1 cellular context compared by ENCODE assay signal in the genomic region with DNA sequence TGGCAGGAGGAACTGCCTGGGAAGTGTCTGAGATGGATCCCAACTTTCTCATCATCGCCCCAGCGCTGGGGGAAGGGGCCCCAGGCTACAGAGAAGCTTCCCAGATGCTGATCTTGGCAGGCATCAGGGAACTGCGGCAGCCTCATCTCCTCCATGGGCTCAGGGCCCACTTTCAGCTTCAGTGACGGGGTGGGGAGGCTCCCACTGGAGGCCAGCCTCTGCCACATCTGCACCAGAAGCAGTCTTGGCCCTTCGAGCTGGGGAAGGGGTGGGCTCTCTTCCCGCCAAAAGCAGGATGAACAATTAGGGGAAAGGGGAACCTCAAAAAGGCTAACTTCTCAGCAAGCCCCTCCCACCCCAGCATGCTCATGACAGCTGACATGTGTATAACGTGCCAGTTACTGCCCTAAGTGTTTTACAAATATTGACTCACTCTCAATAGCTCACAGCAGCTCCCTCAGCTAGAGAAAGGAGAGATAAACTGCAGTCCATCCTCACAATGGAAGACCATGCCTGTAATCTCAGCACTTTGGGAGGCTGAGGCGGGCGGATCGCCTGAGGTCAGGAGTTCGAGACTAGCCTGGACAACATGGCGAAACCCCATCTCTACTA.
A peak's percentile ranks its signal among the peaks of the same experiment; 100 is the strongest.
TF ChIP-seq lines count a peak whose summit lies in the region.

No MANE protein-coding gene starts in this region.

TF ChIP-seq in HepG2, 621 proteins besides CTCF, POLR2A, EP300 and RAD21 (continued from another document and continues in another):
- TF ChIP-seq, protein P1, sequence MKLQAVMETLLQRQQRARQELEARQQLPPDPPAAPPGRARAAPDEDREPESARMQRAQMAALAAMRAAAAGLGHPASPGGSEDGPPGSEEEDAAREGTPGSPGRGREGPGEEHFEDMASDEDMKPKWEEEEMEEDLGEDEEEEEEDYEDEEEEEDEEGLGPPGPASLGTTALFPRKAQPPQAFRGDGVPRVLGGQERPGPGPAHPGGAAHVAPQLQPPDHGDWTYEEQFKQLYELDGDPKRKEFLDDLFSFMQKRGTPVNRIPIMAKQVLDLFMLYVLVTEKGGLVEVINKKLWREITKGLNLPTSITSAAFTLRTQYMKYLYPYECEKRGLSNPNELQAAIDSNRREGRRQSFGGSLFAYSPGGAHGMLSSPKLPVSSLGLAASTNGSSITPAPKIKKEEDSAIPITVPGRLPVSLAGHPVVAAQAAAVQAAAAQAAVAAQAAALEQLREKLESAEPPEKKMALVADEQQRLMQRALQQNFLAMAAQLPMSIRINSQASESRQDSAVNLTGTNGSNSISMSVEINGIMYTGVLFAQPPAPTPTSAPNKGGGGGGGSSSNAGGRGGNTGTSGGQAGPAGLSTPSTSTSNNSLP (IDR thresholded peaks at IDR 0.05; ENCODE audit: low read depth, low read length): no peak
- TF ChIP-seq ZNF138 (CRISPR knock-in tag; IDR thresholded peaks at IDR 0.05; ENCODE audit: low read depth) (no peak), MXI1 (IDR thresholded peaks at IDR 0.05; ENCODE audit: borderline replicate concordance, low read depth, low read length) (peak; percentile 77; the same call in 2 of the 3 replicates), PHB2 (IDR thresholded peaks at IDR 0.05; ENCODE audit: partially characterized antibody) (no peak), HHEX (CRISPR knock-in tag; IDR thresholded peaks at IDR 0.05) (peak; percentile 95), IKZF4 (CRISPR knock-in tag; IDR thresholded peaks at IDR 0.05; ENCODE audit: borderline replicate concordance, low read depth, not compliant biosample characterization) (no peak), ZNF557 (CRISPR knock-in tag; IDR thresholded peaks at IDR 0.05) (no peak), TCF7 (IDR thresholded peaks at IDR 0.05; ENCODE audit: low read depth) (no peak; the same call in 1 of the 2 replicates), KDM1A (CRISPR knock-in tag; IDR thresholded peaks at IDR 0.05) (0 out of 2 replicates have a peak, but pooled peaks have one; percentile 10), NR2F6 (IDR thresholded peaks at IDR 0.05) (peak; percentile 44; the same call in 1 of the 2 replicates), NR2F6 (CRISPR knock-in tag; IDR thresholded peaks at IDR 0.05) (peak; percentile 73; the same call in 1 of the 2 replicates), CBX1 (IDR thresholded peaks at IDR 0.05; ENCODE audit: low read depth) (no peak), ZSCAN21 (CRISPR knock-in tag; IDR thresholded peaks at IDR 0.05; ENCODE audit: borderline replicate concordance) (no peak), HNF4A (CRISPR knock-in tag; IDR thresholded peaks at IDR 0.05) (peak; percentile 25; the same call in 1 of the 2 replicates), ZNF816 (CRISPR knock-in tag; IDR thresholded peaks at IDR 0.05; ENCODE audit: borderline replicate concordance) (no peak), ZSCAN9 (CRISPR knock-in tag; IDR thresholded peaks at IDR 0.05; ENCODE audit: borderline replicate concordance) (peak; percentile 47; the same call in 1 of the 2 replicates), MEIS2 (CRISPR knock-in tag; IDR thresholded peaks at IDR 0.05) (peak; percentile 94), MYNN (CRISPR knock-in tag; IDR thresholded peaks at IDR 0.05; ENCODE audit: low read depth) (no peak), ZNF770 (CRISPR knock-in tag; IDR thresholded peaks at IDR 0.05) (peak; percentile 98), SP5 (CRISPR knock-in tag; IDR thresholded peaks at IDR 0.05; ENCODE audit: borderline replicate concordance, low read depth) (peak; percentile 86), ZNF441 (CRISPR knock-in tag; IDR thresholded peaks at IDR 0.05; ENCODE audit: borderline replicate concordance) (peak; percentile 37; the same call in 1 of the 2 replicates), NONO (IDR thresholded peaks at IDR 0.05) (no peak), NONO (CRISPR knock-in tag; conservative IDR thresholded peaks at IDR 0.05) (peak; percentile 79), BRD4 (CRISPR knock-in tag; IDR thresholded peaks at IDR 0.05) (no peak), AHDC1 (CRISPR knock-in tag; IDR thresholded peaks at IDR 0.05; ENCODE audit: borderline replicate concordance) (peak; percentile 57; the same call in 1 of the 2 replicates), ZMYM3 (CRISPR knock-in tag; IDR thresholded peaks at IDR 0.05) (peak; percentile 87), PPARG (CRISPR knock-in tag; conservative IDR thresholded peaks at IDR 0.05) (peak; percentile 90), ZNF281 (CRISPR knock-in tag; IDR thresholded peaks at IDR 0.05; ENCODE audit: borderline replicate concordance) (peak; percentile 26; the same call in 1 of the 2 replicates), ZNF691 (CRISPR knock-in tag; IDR thresholded peaks at IDR 0.05; ENCODE audit: borderline replicate concordance, low read depth) (0 out of 2 replicates have a peak, but pooled peaks have one; percentile 38), RFXAP (CRISPR knock-in tag; IDR thresholded peaks at IDR 0.05; ENCODE audit: borderline replicate concordance) (no peak), SP4 (CRISPR knock-in tag; IDR thresholded peaks at IDR 0.05) (peak; percentile 51), ZNF530 (CRISPR knock-in tag; IDR thresholded peaks at IDR 0.05; ENCODE audit: low read depth) (no peak)
- TF ChIP-seq, protein P2, sequence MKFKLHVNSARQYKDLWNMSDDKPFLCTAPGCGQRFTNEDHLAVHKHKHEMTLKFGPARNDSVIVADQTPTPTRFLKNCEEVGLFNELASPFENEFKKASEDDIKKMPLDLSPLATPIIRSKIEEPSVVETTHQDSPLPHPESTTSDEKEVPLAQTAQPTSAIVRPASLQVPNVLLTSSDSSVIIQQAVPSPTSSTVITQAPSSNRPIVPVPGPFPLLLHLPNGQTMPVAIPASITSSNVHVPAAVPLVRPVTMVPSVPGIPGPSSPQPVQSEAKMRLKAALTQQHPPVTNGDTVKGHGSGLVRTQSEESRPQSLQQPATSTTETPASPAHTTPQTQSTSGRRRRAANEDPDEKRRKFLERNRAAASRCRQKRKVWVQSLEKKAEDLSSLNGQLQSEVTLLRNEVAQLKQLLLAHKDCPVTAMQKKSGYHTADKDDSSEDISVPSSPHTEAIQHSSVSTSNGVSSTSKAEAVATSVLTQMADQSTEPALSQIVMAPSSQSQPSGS (CRISPR knock-in tag; IDR thresholded peaks at IDR 0.05): peak; percentile 54; the same call in 1 of the 2 replicates
- TF ChIP-seq, protein P3, sequence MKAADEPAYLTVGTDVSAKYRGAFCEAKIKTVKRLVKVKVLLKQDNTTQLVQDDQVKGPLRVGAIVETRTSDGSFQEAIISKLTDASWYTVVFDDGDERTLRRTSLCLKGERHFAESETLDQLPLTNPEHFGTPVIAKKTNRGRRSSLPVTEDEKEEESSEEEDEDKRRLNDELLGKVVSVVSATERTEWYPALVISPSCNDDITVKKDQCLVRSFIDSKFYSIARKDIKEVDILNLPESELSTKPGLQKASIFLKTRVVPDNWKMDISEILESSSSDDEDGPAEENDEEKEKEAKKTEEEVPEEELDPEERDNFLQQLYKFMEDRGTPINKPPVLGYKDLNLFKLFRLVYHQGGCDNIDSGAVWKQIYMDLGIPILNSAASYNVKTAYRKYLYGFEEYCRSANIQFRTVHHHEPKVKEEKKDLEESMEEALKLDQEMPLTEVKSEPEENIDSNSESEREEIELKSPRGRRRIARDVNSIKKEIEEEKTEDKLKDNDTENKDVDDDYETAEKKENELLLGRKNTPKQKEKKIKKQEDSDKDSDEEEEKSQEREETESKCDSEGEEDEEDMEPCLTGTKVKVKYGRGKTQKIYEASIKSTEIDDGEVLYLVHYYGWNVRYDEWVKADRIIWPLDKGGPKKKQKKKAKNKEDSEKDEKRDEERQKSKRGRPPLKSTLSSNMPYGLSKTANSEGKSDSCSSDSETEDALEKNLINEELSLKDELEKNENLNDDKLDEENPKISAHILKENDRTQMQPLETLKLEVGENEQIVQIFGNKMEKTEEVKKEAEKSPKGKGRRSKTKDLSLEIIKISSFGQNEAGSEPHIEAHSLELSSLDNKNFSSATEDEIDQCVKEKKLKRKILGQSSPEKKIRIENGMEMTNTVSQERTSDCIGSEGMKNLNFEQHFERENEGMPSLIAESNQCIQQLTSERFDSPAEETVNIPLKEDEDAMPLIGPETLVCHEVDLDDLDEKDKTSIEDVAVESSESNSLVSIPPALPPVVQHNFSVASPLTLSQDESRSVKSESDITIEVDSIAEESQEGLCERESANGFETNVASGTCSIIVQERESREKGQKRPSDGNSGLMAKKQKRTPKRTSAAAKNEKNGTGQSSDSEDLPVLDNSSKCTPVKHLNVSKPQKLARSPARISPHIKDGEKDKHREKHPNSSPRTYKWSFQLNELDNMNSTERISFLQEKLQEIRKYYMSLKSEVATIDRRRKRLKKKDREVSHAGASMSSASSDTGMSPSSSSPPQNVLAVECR (CRISPR knock-in tag; IDR thresholded peaks at IDR 0.05; ENCODE audit: borderline replicate concordance): peak; percentile 43; the same call in 1 of the 2 replicates
- TF ChIP-seq, protein P4, sequence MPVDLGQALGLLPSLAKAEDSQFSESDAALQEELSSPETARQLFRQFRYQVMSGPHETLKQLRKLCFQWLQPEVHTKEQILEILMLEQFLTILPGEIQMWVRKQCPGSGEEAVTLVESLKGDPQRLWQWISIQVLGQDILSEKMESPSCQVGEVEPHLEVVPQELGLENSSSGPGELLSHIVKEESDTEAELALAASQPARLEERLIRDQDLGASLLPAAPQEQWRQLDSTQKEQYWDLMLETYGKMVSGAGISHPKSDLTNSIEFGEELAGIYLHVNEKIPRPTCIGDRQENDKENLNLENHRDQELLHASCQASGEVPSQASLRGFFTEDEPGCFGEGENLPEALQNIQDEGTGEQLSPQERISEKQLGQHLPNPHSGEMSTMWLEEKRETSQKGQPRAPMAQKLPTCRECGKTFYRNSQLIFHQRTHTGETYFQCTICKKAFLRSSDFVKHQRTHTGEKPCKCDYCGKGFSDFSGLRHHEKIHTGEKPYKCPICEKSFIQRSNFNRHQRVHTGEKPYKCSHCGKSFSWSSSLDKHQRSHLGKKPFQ (CRISPR knock-in tag; IDR thresholded peaks at IDR 0.05; ENCODE audit: insufficient replicate concordance): no peak
